21 cellular contexts compared by ENCODE assay signal in the genomic region with DNA sequence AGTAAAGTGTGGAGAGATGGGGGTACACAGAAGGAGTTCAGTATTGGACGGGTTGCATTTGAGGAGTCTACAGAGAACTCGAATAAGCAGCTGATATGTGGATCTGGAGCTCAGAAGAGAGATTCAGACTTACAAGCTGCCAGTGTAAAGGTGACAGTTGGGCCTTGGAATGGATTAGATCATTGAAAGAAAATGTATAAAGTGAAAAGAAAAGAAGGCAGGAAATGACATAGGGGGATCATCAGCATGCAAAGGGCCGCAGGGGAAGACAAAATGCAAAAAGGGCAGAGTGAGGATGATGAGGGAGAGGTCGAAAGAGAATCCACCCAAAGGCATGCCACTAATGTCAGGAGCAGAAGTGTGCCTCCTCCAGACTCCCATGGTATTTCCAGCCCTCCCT.
"Had no signal": no experiment of that assay in that cellular context is flagged by ENCODE, and none has a peak within 500 bp of the region (broad histone marks: within the 10 kb centered on the region; RNA-seq: fewer than 3 reads in every experiment).

No MANE protein-coding gene starts in this region.

- H3K4me3 ChIP-seq: MG63 had no signal

- H3K27me3 ChIP-seq: MG63 had no signal

- FAIRE-seq: HepG2, RCC 7860 had no signal

- ATAC-seq: HepG2, SK-N-SH treated with all-trans-retinoic acid at 6 μM for 48 hours had no signal

- DNase-seq: IMR-90, Karpas-422, KG1, MG63, NCI-H1092, NCI-H1105 treated with DMSO at 0.1 percent for 48 hours, NCI-H1417 treated with DMSO at 0.1 percent for 48 hours, NCI-H146, NCI-H1694 treated with DMSO at 0.1 percent for 48 hours, NCI-H1930, NCI-H2081, NCI-H2107, NCI-H2227 treated with DMSO at 0.1 percent for 48 hours, NCI-H524 treated with DMSO at 0.1 percent for 48 hours, NCI-H69, NCI-H774, RPMI8226, SHP77 had no signal

- H3K36me3 ChIP-seq: MG63 had no signal

- H3K9me3 ChIP-seq: MG63 had no signal
